Comparison of ENCODE assay signal across 9 cellular contexts in the genomic region with DNA sequence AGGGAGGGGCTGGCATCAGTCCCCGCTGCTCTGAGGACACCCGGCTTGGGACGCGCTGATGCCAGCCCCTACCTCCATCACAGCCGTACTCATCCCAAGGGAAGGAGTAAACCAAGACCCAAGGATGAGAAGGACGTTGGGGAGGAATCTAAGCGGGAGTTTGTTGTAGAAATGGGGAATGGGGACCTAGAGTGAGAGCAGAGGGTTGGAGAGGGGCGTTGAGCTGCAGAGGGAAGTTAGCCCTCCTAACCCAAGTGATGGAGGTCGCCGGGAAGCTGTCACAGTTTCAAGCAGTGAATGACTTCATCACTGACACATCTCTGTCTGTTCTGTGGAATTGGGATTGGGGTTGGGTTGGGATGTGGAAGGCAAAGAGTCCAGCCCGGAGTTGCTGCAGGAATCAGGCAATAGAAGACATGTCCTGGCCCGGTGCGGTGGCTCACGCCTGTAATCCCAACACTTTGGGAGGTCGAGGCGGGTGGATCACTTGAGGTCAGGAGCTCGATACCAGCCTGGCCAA. TPM values are rescaled to one million over a fixed set of nuclear protein-coding genes. Genes with fewer than 3 reads are reported as not detected.
DNase-seq lines count a peak whose midpoint lies in the region; ATAC-seq and TF ChIP-seq lines count a peak whose summit lies in the region.
"Had no signal": no experiment of that assay in that cellular context is flagged by ENCODE, and none has a peak within 500 bp of the region (broad histone marks: within the 10 kb centered on the region; RNA-seq: fewer than 3 reads in every experiment).

No MANE protein-coding gene starts in this region.

- peaks cover 32% of the 10 kb centered on the region for H3K36me3 Mint-ChIP-seq in T-helper 2 cell treated with Interferon-gamma antibody and Interleukin-4, amounts not matched to agents 5 μg/mL and 100 μg/mL, for 36 hours (ENCODE audit: low read depth)
- H3K36me3 Mint-ChIP-seq in activated T-helper 2 cell treated with anti-CD3 and anti-CD28 coated beads, Interferon-gamma antibody, Interleukin-2, Interleukin-4, amounts not matched to agents 10 μg/mL and 5 μg/mL and 100 μg/mL, durations not matched to agents 14 hours and 24 hours and 36 hours (ENCODE audit: low read depth), result peaks cover 17% of the 10 kb centered on the region
- peaks cover 1 to 13% of the 10 kb centered on the region in 2 donors for H3K36me3 Mint-ChIP-seq in stimulated activated naive B cell treated with anti-CD40 and anti-IgM and Interleukin-4, amounts not matched to agents 10 μg/mL and 1 μg/mL and 100 μg/mL, for 72 hours

- intact Hi-C loops in activated T-helper 2 cell treated with anti-CD3 and anti-CD28 coated beads, Interferon-gamma antibody, Interleukin-2, Interleukin-4, amounts not matched to agents 10 μg/mL and 5 μg/mL and 100 μg/mL, durations not matched to agents 14 hours and 24 hours and 36 hours (cut with micrococcal nuclease), result loop anchor here (2.0 to 5.0 kb wide), 2 partner anchors 73 to 201 kb away; no protein-coding TSS in a partner anchor

- H3K27me3 ChIP-seq in iPS-20b (ENCODE audit: insufficient read depth, low read length), result peaks cover 47% of the 10 kb centered on the region

- peaks cover 4% of the 10 kb centered on the region for H3K9me3 Mint-ChIP-seq in T-helper 2 cell treated with Interferon-gamma antibody and Interleukin-4, amounts not matched to agents 5 μg/mL and 100 μg/mL, for 36 hours
- no peaks in the 10 kb centered on the region for H3K9me3 Mint-ChIP-seq in activated T-helper 2 cell treated with anti-CD3 and anti-CD28 coated beads, Interferon-gamma antibody, Interleukin-2, Interleukin-4, amounts not matched to agents 10 μg/mL and 5 μg/mL and 100 μg/mL, durations not matched to agents 14 hours and 24 hours and 36 hours
- H3K9me3 Mint-ChIP-seq in stimulated activated naive B cell treated with anti-CD40 and anti-IgM and Interleukin-4, amounts not matched to agents 10 μg/mL and 1 μg/mL and 100 μg/mL, for 72 hours, result no peaks in the 10 kb centered on the region

- H3K27ac ChIP-seq in iPS-20b (ENCODE audit: low read length), result no peak overlapping the region

- H3K4me1 Mint-ChIP-seq in T-helper 2 cell treated with Interferon-gamma antibody and Interleukin-4, amounts not matched to agents 5 μg/mL and 100 μg/mL, for 36 hours (ENCODE audit: low read depth), result peaks cover 72% of the 10 kb centered on the region
- H3K4me1 Mint-ChIP-seq in activated T-helper 2 cell treated with anti-CD3 and anti-CD28 coated beads, Interferon-gamma antibody, Interleukin-2, Interleukin-4, amounts not matched to agents 10 μg/mL and 5 μg/mL and 100 μg/mL, durations not matched to agents 14 hours and 24 hours and 36 hours (ENCODE audit: low read depth), result peaks cover 59% of the 10 kb centered on the region
- peaks cover 32 to 33% of the 10 kb centered on the region in 2 donors for H3K4me1 Mint-ChIP-seq in stimulated activated naive B cell treated with anti-CD40 and anti-IgM and Interleukin-4, amounts not matched to agents 10 μg/mL and 1 μg/mL and 100 μg/mL, for 72 hours

- H3K27ac Mint-ChIP-seq in T-helper 2 cell treated with Interferon-gamma antibody and Interleukin-4, amounts not matched to agents 5 μg/mL and 100 μg/mL, for 36 hours, result peak overlapping the region; percentile 87
- H3K27ac Mint-ChIP-seq in activated T-helper 2 cell treated with anti-CD3 and anti-CD28 coated beads, Interferon-gamma antibody, Interleukin-2, Interleukin-4, amounts not matched to agents 10 μg/mL and 5 μg/mL and 100 μg/mL, durations not matched to agents 14 hours and 24 hours and 36 hours, result peak overlapping the region; percentile 7
- no peak overlapping the region for H3K27ac Mint-ChIP-seq in stimulated activated naive B cell treated with anti-CD40 and anti-IgM and Interleukin-4, amounts not matched to agents 10 μg/mL and 1 μg/mL and 100 μg/mL, for 72 hours

- H3K9ac ChIP-seq in iPS-20b (ENCODE audit: low read depth, low read length), result no peak overlapping the region

- peaks cover 10% of the 10 kb centered on the region for H3K4me1 ChIP-seq in iPS-20b (ENCODE audit: insufficient read depth, low read length)

- peaks cover 2% of the 10 kb centered on the region for H3K27me3 Mint-ChIP-seq in T-helper 2 cell treated with Interferon-gamma antibody and Interleukin-4, amounts not matched to agents 5 μg/mL and 100 μg/mL, for 36 hours (ENCODE audit: low read depth)
- H3K27me3 Mint-ChIP-seq in activated T-helper 2 cell treated with anti-CD3 and anti-CD28 coated beads, Interferon-gamma antibody, Interleukin-2, Interleukin-4, amounts not matched to agents 10 μg/mL and 5 μg/mL and 100 μg/mL, durations not matched to agents 14 hours and 24 hours and 36 hours (ENCODE audit: low read depth), result no peaks in the 10 kb centered on the region
- H3K27me3 Mint-ChIP-seq in stimulated activated naive B cell treated with anti-CD40 and anti-IgM and Interleukin-4, amounts not matched to agents 10 μg/mL and 1 μg/mL and 100 μg/mL, for 72 hours, result no peaks in the 10 kb centered on the region

- H3K36me3 ChIP-seq in iPS-20b (ENCODE audit: insufficient read depth, low read depth, low read length), result no peaks in the 10 kb centered on the region

- H3K4me3 ChIP-seq in iPS-20b (ENCODE audit: low read length), result peak overlapping the region; percentile 87

- H3K9me3 ChIP-seq in iPS-20b (ENCODE audit: insufficient read depth, low read depth, low read length), result no peaks in the 10 kb centered on the region
- H3K9me3 ChIP-seq: SK-N-SH had no signal

- ATAC-seq in stimulated activated naive B cell treated with anti-CD40 and anti-IgM and Interleukin-4, amounts not matched to agents 10 μg/mL and 1 μg/mL and 100 μg/mL, for 72 hours (replicated peaks), result no peak
- ATAC-seq in SK-N-SH treated with all-trans-retinoic acid at 6 μM for 48 hours (no peak; the same call in 2 of the 3 replicates), GM19463 (IDR thresholded peaks at IDR 0.05; ENCODE audit: unreplicated experiment) (no peak)

- H3K4me3 Mint-ChIP-seq in T-helper 2 cell treated with Interferon-gamma antibody and Interleukin-4, amounts not matched to agents 5 μg/mL and 100 μg/mL, for 36 hours, result peak overlapping the region; percentile 71
- H3K4me3 Mint-ChIP-seq in activated T-helper 2 cell treated with anti-CD3 and anti-CD28 coated beads, Interferon-gamma antibody, Interleukin-2, Interleukin-4, amounts not matched to agents 10 μg/mL and 5 μg/mL and 100 μg/mL, durations not matched to agents 14 hours and 24 hours and 36 hours (ENCODE audit: low read depth), result peak overlapping the region; percentile 60
- peak overlapping the region; percentile 59 to 90 for H3K4me3 Mint-ChIP-seq in stimulated activated naive B cell treated with anti-CD40 and anti-IgM and Interleukin-4, amounts not matched to agents 10 μg/mL and 1 μg/mL and 100 μg/mL, for 72 hours

- no peak for DNase-seq in T-helper 2 cell treated with Interferon-gamma antibody and Interleukin-4, amounts not matched to agents 5 μg/mL and 100 μg/mL, for 36 hours (ENCODE audit: low spot score)
- DNase-seq in T-helper 2 cell (no peak), NCI-H524 treated with DMSO at 0.1 percent for 48 hours (lab: John Stamatoyannopoulos, UW) (no peak)
- no peak for DNase-seq in activated T-helper 2 cell treated with anti-CD3 and anti-CD28 coated beads, Interferon-gamma antibody, Interleukin-2, Interleukin-4, amounts not matched to agents 10 μg/mL and 5 μg/mL and 100 μg/mL, durations not matched to agents 14 hours and 24 hours and 36 hours (ENCODE audit: low spot score)
- DNase-seq in stimulated activated naive B cell treated with anti-CD40 and anti-IgM and Interleukin-4, amounts not matched to agents 10 μg/mL and 1 μg/mL and 100 μg/mL, for 72 hours, result no peak

TF ChIP-seq in SK-N-SH treated with all-trans-retinoic acid at 6 μM for 48 hours, 23 proteins besides CTCF, POLR2A, EP300 and RAD21 (continues in another document):
- TF ChIP-seq POU6F1 (CRISPR knock-in tag; IDR thresholded peaks at IDR 0.05; ENCODE audit: borderline replicate concordance, low read depth) (no peak), ZNF70 (CRISPR knock-in tag; IDR thresholded peaks at IDR 0.05) (no peak), SNAI2 (CRISPR knock-in tag; IDR thresholded peaks at IDR 0.05) (no peak), PATZ1 (CRISPR knock-in tag; IDR thresholded peaks at IDR 0.05; ENCODE audit: borderline replicate concordance) (no peak), ZFP30 (CRISPR knock-in tag; IDR thresholded peaks at IDR 0.05) (no peak)

RNA-seq across cellular contexts. Expression of gene SUSD1, which starts 0.8 kb away (rescaled TPM):
- 6.4 and 7.6 TPM in 2 replicates for total RNA-seq in activated T-helper 2 cell treated with anti-CD3 and anti-CD28 coated beads, Interferon-gamma antibody, Interleukin-2, Interleukin-4, amounts not matched to agents 10 μg/mL and 5 μg/mL and 100 μg/mL, durations not matched to agents 14 hours and 24 hours and 36 hours
